Comparison of ENCODE assay signal across 7 cellular contexts in genomic region chr19:42267644-42268141, GRCh38. TPM values are rescaled to one million over a fixed set of nuclear protein-coding genes. Genes with fewer than 3 reads are reported as not detected.
DNase-seq lines count a peak whose midpoint lies in the region; ATAC-seq, FAIRE-seq and TF ChIP-seq lines count a peak whose summit lies in the region.
"Had no signal": no experiment of that assay in that cellular context is flagged by ENCODE, and none has a peak within 500 bp of the region (broad histone marks: within the 10 kb centered on the region; RNA-seq: fewer than 3 reads in every experiment).

No MANE protein-coding gene starts in this region.

- POLR2A ChIA-PET in K562 (lab: Yijun Ruan, JAX) = interaction anchor here (1.0 to 1.1 kb wide), 2 partner anchors 11 to 25 kb away, joined by 3 to 4 read pairs; no protein-coding TSS in a partner anchor
- POLR2A ChIA-PET in naive thymus-derived CD4-positive, alpha-beta T cell (lab: Charles Lee) = interaction anchor here (0.6 to 1.4 kb wide), 4 partner anchors 9 to 23 kb away, joined by 4 to 9 read pairs (median 6); no protein-coding TSS in a partner anchor

- H3K36me3 ChIP-seq in K562 (ENCODE audit: control insufficient read depth, insufficient read depth, low read length) = peaks cover 17% of the 10 kb centered on the region; the same call in 2 of the 3 replicates
- peaks cover 0 to 8% (median 0%) of the 10 kb centered on the region in 3 experiments for H3K36me3 ChIP-seq in naive thymus-derived CD4-positive, alpha-beta T cell (ENCODE audit: control insufficient read depth in 2 of 3, insufficient read depth in 3 of 3, low read length in 3 of 3)

- FAIRE-seq in K562 (lab: Jason Lieb, UNC) = peak; percentile 40

- H3K27me3 Mint-ChIP-seq in naive thymus-derived CD4-positive, alpha-beta T cell = no peaks in the 10 kb centered on the region
- no peaks in the 10 kb centered on the region for H3K27me3 Mint-ChIP-seq in natural killer cell treated with Interleukin-12 subunit alpha and Interleukin-12 subunit beta and Interleukin-15 and Interleukin-18, amount 100 ng/mL, for 72 hours
- H3K27me3 Mint-ChIP-seq: activated naive CD8-positive, alpha-beta T cell treated with anti-CD3 and anti-CD28 coated beads, Interleukin-2, amount 10 ng/mL, durations not matched to agents 7 days and 5 days had no signal

- BruUV-seq in K562 (replicated peaks; lab: Mats Ljungman, UMichigan) = TSS peak; percentile 96

- no peaks in the 10 kb centered on the region for H4K20me1 ChIP-seq in K562 (replicated peaks; ENCODE audit: control insufficient read depth, insufficient read depth, low read length)

- TF ChIP-seq RAD21 in K562 (CRISPR knock-in tag; conservative IDR thresholded peaks at IDR 0.05 in 1 of 2, IDR thresholded peaks at IDR 0.05 in 1 of 2) = no peak

- peak; percentile 22 for DNase-seq in ELR (ENCODE audit: low read depth)
- DNase-seq in K562 (ENCODE audit: extremely low read depth in 1 of 4, low spot score in 3 of 4) = no peak
- DNase-seq in naive thymus-derived CD4-positive, alpha-beta T cell = no peak
- no peak for DNase-seq in natural killer cell treated with Interleukin-12 subunit alpha and Interleukin-12 subunit beta and Interleukin-15 and Interleukin-18, amount 100 ng/mL, for 72 hours (ENCODE audit: low spot score)

- no peak for ATAC-seq in K562
- ATAC-seq in naive thymus-derived CD4-positive, alpha-beta T cell = no peak
- no peak for ATAC-seq in natural killer cell treated with Interleukin-12 subunit alpha and Interleukin-12 subunit beta and Interleukin-15 and Interleukin-18, amount 100 ng/mL, for 72 hours
- no peak for ATAC-seq in HG03342 (IDR thresholded peaks at IDR 0.05; ENCODE audit: unreplicated experiment)
- no peak for ATAC-seq in GM19023 (IDR thresholded peaks at IDR 0.05; ENCODE audit: unreplicated experiment)

- H3K27me3 ChIP-seq in K562 (ENCODE audit: control insufficient read depth in 2 of 2, insufficient read depth in 2 of 2, low read length in 2 of 2) = no peaks in the 10 kb centered on the region
- H3K27me3 ChIP-seq in naive thymus-derived CD4-positive, alpha-beta T cell (ENCODE audit: control insufficient read depth in 2 of 2, insufficient read depth in 2 of 2, low read length in 2 of 2) = no peaks in the 10 kb centered on the region

- no peak overlapping the region for H3K4me3 Mint-ChIP-seq in naive thymus-derived CD4-positive, alpha-beta T cell
- H3K4me3 Mint-ChIP-seq in natural killer cell treated with Interleukin-12 subunit alpha and Interleukin-12 subunit beta and Interleukin-15 and Interleukin-18, amount 100 ng/mL, for 72 hours = no peak overlapping the region
- H3K4me3 Mint-ChIP-seq: activated naive CD8-positive, alpha-beta T cell treated with anti-CD3 and anti-CD28 coated beads, Interleukin-2, amount 10 ng/mL, durations not matched to agents 7 days and 5 days had no signal

- peak overlapping the region; percentile 96 for H3K4me2 ChIP-seq in K562 (ENCODE audit: insufficient read depth, low read length)

- H3K27ac Mint-ChIP-seq in naive thymus-derived CD4-positive, alpha-beta T cell = no peak overlapping the region
- H3K27ac Mint-ChIP-seq in natural killer cell treated with Interleukin-12 subunit alpha and Interleukin-12 subunit beta and Interleukin-15 and Interleukin-18, amount 100 ng/mL, for 72 hours = no peak overlapping the region
- H3K27ac Mint-ChIP-seq: activated naive CD8-positive, alpha-beta T cell treated with anti-CD3 and anti-CD28 coated beads, Interleukin-2, amount 10 ng/mL, durations not matched to agents 7 days and 5 days had no signal

- H3K27ac ChIP-seq in K562 (ENCODE audit: extremely low read depth, low read depth, low read length) = peak overlapping the region; percentile 90
- H3K27ac ChIP-seq in naive thymus-derived CD4-positive, alpha-beta T cell (ENCODE audit: low read depth, low read length) = peak overlapping the region; percentile 95

- H3K79me2 ChIP-seq in K562 (ENCODE audit: control insufficient read depth, insufficient read depth, low read length) = peaks cover 24% of the 10 kb centered on the region

- no peak for TF ChIP-seq CTCF in K562 (IDR thresholded peaks at IDR 0.05 in 2 of 3, conservative IDR thresholded peaks at IDR 0.05 in 1 of 3; ENCODE audit: insufficient read depth in 2 of 3, low read depth in 1 of 3, low read length in 3 of 3)

- intact Hi-C loops in K562 (cut with micrococcal nuclease) = loop anchor here (2.0 kb wide), 1 partner anchor 13 kb away; the partner anchor contains the start of gene ERF
- intact Hi-C loops in naive thymus-derived CD4-positive, alpha-beta T cell (cut with micrococcal nuclease) = loop anchor here (1.0 to 5.0 kb wide), 13 partner anchors 12 to 1823 kb away; partner anchors contain the start of genes ERF (in 2 of the 2), PAFAH1B3 (in 2 of the 2), PRR19 (in 2 of the 2) and DEDD2 (in 1 of the 2)

- H3K36me3 Mint-ChIP-seq in naive thymus-derived CD4-positive, alpha-beta T cell = peaks cover 0 to 8% (median 0%) of the 10 kb centered on the region in 5 donors
- H3K36me3 Mint-ChIP-seq in natural killer cell treated with Interleukin-12 subunit alpha and Interleukin-12 subunit beta and Interleukin-15 and Interleukin-18, amount 100 ng/mL, for 72 hours = no peaks in the 10 kb centered on the region

- H3K9me3 Mint-ChIP-seq in naive thymus-derived CD4-positive, alpha-beta T cell = no peaks in the 10 kb centered on the region
- H3K9me3 Mint-ChIP-seq in natural killer cell treated with Interleukin-12 subunit alpha and Interleukin-12 subunit beta and Interleukin-15 and Interleukin-18, amount 100 ng/mL, for 72 hours = no peaks in the 10 kb centered on the region
- H3K9me3 Mint-ChIP-seq: activated naive CD8-positive, alpha-beta T cell treated with anti-CD3 and anti-CD28 coated beads, Interleukin-2, amount 10 ng/mL, durations not matched to agents 7 days and 5 days had no signal

- WGBS in K562 (ENCODE audit: insufficient coverage, low coverage, missing lambda C conversion rate) = 21% methylated on average over 13 of the region's 13 CpGs

- in situ Hi-C loops in K562 (cut with MboI) = no loop called here

- H3K9me3 ChIP-seq in K562 (replicated peaks; ENCODE audit: control insufficient read depth, insufficient read depth, low read depth, low read length) = no peaks in the 10 kb centered on the region
- H3K9me3 ChIP-seq in naive thymus-derived CD4-positive, alpha-beta T cell (ENCODE audit: control insufficient read depth in 2 of 3, low read length in 3 of 3) = no peaks in the 10 kb centered on the region

- peaks cover 8 to 30% (median 23%) of the 10 kb centered on the region in 7 donors for H3K4me1 Mint-ChIP-seq in naive thymus-derived CD4-positive, alpha-beta T cell
- H3K4me1 Mint-ChIP-seq in natural killer cell treated with Interleukin-12 subunit alpha and Interleukin-12 subunit beta and Interleukin-15 and Interleukin-18, amount 100 ng/mL, for 72 hours (ENCODE audit: low read depth in 2 of 2) = peaks cover 0 to 31% of the 10 kb centered on the region in 2 donors

- H2AFZ ChIP-seq in K562 (ENCODE audit: low read depth, low read length) = peak overlapping the region; percentile 95

- peak overlapping the region; percentile 54 for H3K4me3 ChIP-seq in K562
- H3K4me3 ChIP-seq in naive thymus-derived CD4-positive, alpha-beta T cell (ENCODE audit: low read length) = peak overlapping the region; percentile 85

- no peak for TF ChIP-seq POLR2A in K562 (conservative IDR thresholded peaks at IDR 0.05)

- peaks cover 17 to 42% of the 10 kb centered on the region in 2 experiments for H3K4me1 ChIP-seq in K562 (replicated peaks in 1 of 2; ENCODE audit: control insufficient read depth in 2 of 2, insufficient read depth in 2 of 2, low read length in 2 of 2)
- H3K4me1 ChIP-seq in naive thymus-derived CD4-positive, alpha-beta T cell (ENCODE audit: control insufficient read depth in 2 of 2, insufficient read depth in 2 of 2, low read length in 2 of 2) = peaks cover 23 to 29% of the 10 kb centered on the region in 2 donors

- peak overlapping the region; percentile 90 to 98 for H3K9ac ChIP-seq in K562 (ENCODE audit: insufficient read depth in 1 of 2, low read depth in 2 of 2, low read length in 2 of 2)

- no peaks in the 10 kb centered on the region for H3K9me1 ChIP-seq in K562 (ENCODE audit: control insufficient read depth, insufficient read depth, low read length)

- CTCF ChIA-PET in K562 (lab: Yijun Ruan, JAX; ENCODE audit: low intra/inter-chr PET ratio) = no interaction called here
- CTCF ChIA-PET in naive thymus-derived CD4-positive, alpha-beta T cell (lab: Charles Lee) = interaction anchor here (0.6 kb wide), 1 partner anchor 156 kb away, joined by 3 read pairs; no protein-coding TSS in a partner anchor

- TF ChIP-seq EP300 in K562 (IDR thresholded peaks at IDR 0.05; ENCODE audit: low read length) = no peak

RNA-seq across cellular contexts. Expression of gene CIC, which starts 1.4 kb away (rescaled TPM):
- 24.1 and 86.8 TPM in 2 replicates for total RNA-seq in K562 (2011; cell fraction: chromatin; rRNA removed; ENCODE audit: low replicate concordance)
- total RNA-seq in K562 (2011; cell fraction: nucleolus; rRNA removed) = 64.6 and 65.9 TPM in 2 replicates
- 39.3 and 41.3 TPM in 2 replicates for total RNA-seq in K562 (2011; cell fraction: nucleoplasm; rRNA removed)
- 13.6 and 13.7 TPM in 2 replicates for total RNA-seq in K562 (2014; rRNA removed)
- total RNA-seq in K562 (2014; rRNA removed; fragmentation: Illumina TruSeq; extraction: Trizol) = 1.5 and 2.2 TPM in 2 replicates
- total RNA-seq in K562 (2015; rRNA removed; fragmentation: Illumina TruSeq; extraction: Trizol) = 8.6 and 8.7 TPM in 2 replicates
- total RNA-seq in K562 (2021) = 37.6 and 44.7 TPM in 2 replicates
- polyA plus RNA-seq in K562 (2011; rRNA removed) = 3.0 and 5.8 TPM in 2 replicates
- 4.3 and 10.0 TPM in 2 replicates for polyA plus RNA-seq in K562 (2011; cell fraction: cytosol; rRNA removed)
- polyA plus RNA-seq in K562 (2011; cell fraction: nucleus; rRNA removed) = 37.3 and 64.7 TPM in 2 replicates
- polyA plus RNA-seq in K562 (2012) = 24.4 and 27.9 TPM in 2 replicates
- polyA plus RNA-seq in K562 (2014; fragmentation: Illumina TruSeq; extraction: Trizol) = 12.0 and 21.5 TPM in 2 replicates
- under 1 TPM; 0.07 to 0.13 TPM for polyA plus RNA-seq in K562 (2014; fragmentation: Nextera tagmentation; extraction: Ambion mirVana)
- polyA plus RNA-seq in K562 (2014; rRNA removed) = 18.9 and 19.9 TPM in 2 replicates
- polyA minus RNA-seq in K562 (2011; rRNA and poly(A)+ RNA removed) = 1.8 and 2.4 TPM in 2 replicates
- 12.8 and 21.3 TPM in 2 replicates for polyA minus RNA-seq in K562 (2011; cell fraction: cytosol; rRNA and poly(A)+ RNA removed)
- polyA minus RNA-seq in K562 (2011; cell fraction: nucleus; rRNA and poly(A)+ RNA removed) = 14.4 and 16.6 TPM in 2 replicates
- 100 to 1,000 TPM in 3 of 5 experiments, 10 to 100 TPM in 2; 90.4 to 134 (median 102) TPM for total RNA-seq in naive thymus-derived CD4-positive, alpha-beta T cell
- polyA plus RNA-seq in naive thymus-derived CD4-positive, alpha-beta T cell = 1 to 10 TPM; 1.5 to 2.6 TPM
- 100 to 1,000 TPM; 110 to 115 TPM for total RNA-seq in natural killer cell treated with Interleukin-12 subunit alpha and Interleukin-12 subunit beta and Interleukin-15 and Interleukin-18, amount 100 ng/mL, for 72 hours

RNA-seq across cellular contexts. Expression of gene ERF, which starts 12.8 kb away (rescaled TPM):
- 105 and 266 TPM in 2 replicates for total RNA-seq in K562 (2011; cell fraction: chromatin; rRNA removed; ENCODE audit: low replicate concordance)
- total RNA-seq in K562 (2011; cell fraction: nucleolus; rRNA removed) = 150 and 152 TPM in 2 replicates
- 89.4 and 93.6 TPM in 2 replicates for total RNA-seq in K562 (2011; cell fraction: nucleoplasm; rRNA removed)
- total RNA-seq in K562 (2014; rRNA removed) (27.1 and 29.8 TPM in 2 replicates), K562 (2014; rRNA removed; fragmentation: Illumina TruSeq; extraction: Trizol) (19.0 and 20.0 TPM in 2 replicates), K562 (2015; rRNA removed; fragmentation: Illumina TruSeq; extraction: Trizol) (26.5 and 30.0 TPM in 2 replicates), K562 (2021) (72.7 and 75.4 TPM in 2 replicates)
- polyA plus RNA-seq in K562 (2011; rRNA removed) (27.0 and 41.5 TPM in 2 replicates), K562 (2014; fragmentation: Illumina TruSeq; extraction: Trizol) (28.9 and 45.7 TPM in 2 replicates), K562 (2014; fragmentation: Nextera tagmentation; extraction: Ambion mirVana) (under 1 TPM; 0.03 to 0.13 TPM), K562 (2014; rRNA removed) (54.9 and 62.2 TPM in 2 replicates)
- polyA plus RNA-seq in K562 (2011; cell fraction: cytosol; rRNA removed) = 33.1 and 53.6 TPM in 2 replicates
- polyA plus RNA-seq in K562 (2011; cell fraction: nucleus; rRNA removed) = 142 and 197 TPM in 2 replicates
- polyA plus RNA-seq in K562 (2012) = 34.3 and 44.0 TPM in 2 replicates
- polyA minus RNA-seq in K562 (2011; rRNA and poly(A)+ RNA removed) = 16.2 and 21.5 TPM in 2 replicates
- 31.7 and 33.0 TPM in 2 replicates for polyA minus RNA-seq in K562 (2011; cell fraction: cytosol; rRNA and poly(A)+ RNA removed)
- 30.3 and 43.7 TPM in 2 replicates for polyA minus RNA-seq in K562 (2011; cell fraction: nucleus; rRNA and poly(A)+ RNA removed)
- total RNA-seq in naive thymus-derived CD4-positive, alpha-beta T cell = 100 to 1,000 TPM in 1 of 5 experiments, 10 to 100 TPM in 4; 42.5 to 105 (median 51.8) TPM
- 10 to 100 TPM in 1 of 2 donors, 1 to 10 TPM in 1; 2.8 to 10.8 TPM for polyA plus RNA-seq in naive thymus-derived CD4-positive, alpha-beta T cell
- total RNA-seq in natural killer cell treated with Interleukin-12 subunit alpha and Interleukin-12 subunit beta and Interleukin-15 and Interleukin-18, amount 100 ng/mL, for 72 hours = 10 to 100 TPM; 29.5 to 47.8 TPM

RNA-seq across cellular contexts. Expression of gene GSK3A, which starts 25.3 kb away (rescaled TPM):
- 22.4 and 48.7 TPM in 2 replicates for total RNA-seq in K562 (2011; cell fraction: chromatin; rRNA removed; ENCODE audit: low replicate concordance)
- total RNA-seq in K562 (2011; cell fraction: nucleolus; rRNA removed) = 25.8 and 28.0 TPM in 2 replicates
- 24.6 and 32.8 TPM in 2 replicates for total RNA-seq in K562 (2011; cell fraction: nucleoplasm; rRNA removed)
- total RNA-seq in K562 (2014; rRNA removed) = 22.7 and 25.2 TPM in 2 replicates
- total RNA-seq in K562 (2014; rRNA removed; fragmentation: Illumina TruSeq; extraction: Trizol) = 16.6 and 21.4 TPM in 2 replicates
- 31.4 and 33.3 TPM in 2 replicates for total RNA-seq in K562 (2015; rRNA removed; fragmentation: Illumina TruSeq; extraction: Trizol)
- 54.9 and 56.0 TPM in 2 replicates for total RNA-seq in K562 (2021)
- polyA plus RNA-seq in K562 (2011; rRNA removed) = 49.3 and 61.9 TPM in 2 replicates
- 72.0 and 94.0 TPM in 2 replicates for polyA plus RNA-seq in K562 (2011; cell fraction: cytosol; rRNA removed)
- polyA plus RNA-seq in K562 (2011; cell fraction: nucleus; rRNA removed) = 46.6 and 64.9 TPM in 2 replicates
- 48.3 and 56.6 TPM in 2 replicates for polyA plus RNA-seq in K562 (2012)
- polyA plus RNA-seq in K562 (2014; fragmentation: Illumina TruSeq; extraction: Trizol) = 90.0 and 90.7 TPM in 2 replicates
- polyA plus RNA-seq in K562 (2014; fragmentation: Nextera tagmentation; extraction: Ambion mirVana) = under 1 TPM; 0.62 to 0.89 TPM
- polyA plus RNA-seq in K562 (2014; rRNA removed) = 54.2 and 55.4 TPM in 2 replicates
- 18.3 and 32.8 TPM in 2 replicates for polyA minus RNA-seq in K562 (2011; rRNA and poly(A)+ RNA removed)
- 31.4 and 33.4 TPM in 2 replicates for polyA minus RNA-seq in K562 (2011; cell fraction: cytosol; rRNA and poly(A)+ RNA removed)
- polyA minus RNA-seq in K562 (2011; cell fraction: nucleus; rRNA and poly(A)+ RNA removed) = 7.9 and 9.6 TPM in 2 replicates
- total RNA-seq in naive thymus-derived CD4-positive, alpha-beta T cell = 10 to 100 TPM; 19.6 to 52.0 (median 33.0) TPM
- polyA plus RNA-seq in naive thymus-derived CD4-positive, alpha-beta T cell = 10 to 100 TPM; 11.4 to 19.6 TPM
- 10 to 100 TPM; 51.1 to 52.8 TPM for total RNA-seq in natural killer cell treated with Interleukin-12 subunit alpha and Interleukin-12 subunit beta and Interleukin-15 and Interleukin-18, amount 100 ng/mL, for 72 hours

RNA-seq across cellular contexts. Expression of gene PRR19, which starts 34.2 kb away (rescaled TPM):
- total RNA-seq in K562 (2011; cell fraction: chromatin; rRNA removed; ENCODE audit: low replicate concordance) = 0.30 and 0.67 TPM in 2 replicates
- 0.39 and 0.83 TPM in 2 replicates for total RNA-seq in K562 (2011; cell fraction: nucleolus; rRNA removed)
- 0.76 and 0.81 TPM in 2 replicates for total RNA-seq in K562 (2011; cell fraction: nucleoplasm; rRNA removed)
- 0.54 and 1.1 TPM in 2 replicates for total RNA-seq in K562 (2014; rRNA removed)
- total RNA-seq in K562 (2014; rRNA removed; fragmentation: Illumina TruSeq; extraction: Trizol) = 0.11 and 0.32 TPM in 2 replicates
- 0.94 and 1.1 TPM in 2 replicates for total RNA-seq in K562 (2015; rRNA removed; fragmentation: Illumina TruSeq; extraction: Trizol)
- total RNA-seq in K562 (2021) = 1.6 and 1.8 TPM in 2 replicates
- polyA plus RNA-seq in K562 (2011; rRNA removed) = 0.24 and 0.34 TPM in 2 replicates
- 0.41 and 2.0 TPM in 2 replicates for polyA plus RNA-seq in K562 (2011; cell fraction: cytosol; rRNA removed)
- 0.21 and 0.77 TPM in 2 replicates for polyA plus RNA-seq in K562 (2011; cell fraction: nucleus; rRNA removed)
- 1.4 and 1.7 TPM in 2 replicates for polyA plus RNA-seq in K562 (2012)
- polyA plus RNA-seq in K562 (2014; fragmentation: Illumina TruSeq; extraction: Trizol) = 1.0 and 1.9 TPM in 2 replicates
- polyA plus RNA-seq in K562 (2014; fragmentation: Nextera tagmentation; extraction: Ambion mirVana) = under 1 TPM; 0.10 to 0.18 TPM
- polyA plus RNA-seq in K562 (2014; rRNA removed) = 0.73 and 1.6 TPM in 2 replicates
- 0.15 and 0.32 TPM in 2 replicates for polyA minus RNA-seq in K562 (2011; rRNA and poly(A)+ RNA removed)
- 1.2 TPM in 1 of 2 replicates, not detected in the other for polyA minus RNA-seq in K562 (2011; cell fraction: cytosol; rRNA and poly(A)+ RNA removed)
- polyA minus RNA-seq in K562 (2011; cell fraction: nucleus; rRNA and poly(A)+ RNA removed) = 0.40 TPM in 1 of 2 replicates, not detected in the other
- total RNA-seq in naive thymus-derived CD4-positive, alpha-beta T cell = under 1 TPM in 4 of 5 experiments, not detected in 1; 0.32 to 0.68 (median 0.38) TPM
- polyA plus RNA-seq in naive thymus-derived CD4-positive, alpha-beta T cell = under 1 TPM; 0.48 to 0.61 TPM
- total RNA-seq in natural killer cell treated with Interleukin-12 subunit alpha and Interleukin-12 subunit beta and Interleukin-15 and Interleukin-18, amount 100 ng/mL, for 72 hours = 1 to 10 TPM in 1 of 2 donors, under 1 TPM in 1; 0.64 to 1.0 TPM

RNA-seq across cellular contexts. Expression of gene PAFAH1B3, which starts 34.7 kb away (rescaled TPM):
- 3.9 and 24.8 TPM in 2 replicates for total RNA-seq in K562 (2011; cell fraction: chromatin; rRNA removed; ENCODE audit: low replicate concordance)
- 45.0 and 47.0 TPM in 2 replicates for total RNA-seq in K562 (2011; cell fraction: nucleolus; rRNA removed)
- 16.6 and 17.6 TPM in 2 replicates for total RNA-seq in K562 (2011; cell fraction: nucleoplasm; rRNA removed)
- total RNA-seq in K562 (2014; rRNA removed) = 114 and 146 TPM in 2 replicates
- total RNA-seq in K562 (2014; rRNA removed; fragmentation: Illumina TruSeq; extraction: Trizol) = 28.7 and 48.0 TPM in 2 replicates
- 78.9 and 81.0 TPM in 2 replicates for total RNA-seq in K562 (2015; rRNA removed; fragmentation: Illumina TruSeq; extraction: Trizol)
- 130 and 138 TPM in 2 replicates for total RNA-seq in K562 (2021)
- polyA plus RNA-seq in K562 (2011; rRNA removed) = 27.5 and 40.8 TPM in 2 replicates
- polyA plus RNA-seq in K562 (2011; cell fraction: cytosol; rRNA removed) = 71.5 and 165 TPM in 2 replicates
- 47.4 and 73.9 TPM in 2 replicates for polyA plus RNA-seq in K562 (2011; cell fraction: nucleus; rRNA removed)
- polyA plus RNA-seq in K562 (2012) = 83.4 and 102 TPM in 2 replicates
- 96.7 and 113 TPM in 2 replicates for polyA plus RNA-seq in K562 (2014; fragmentation: Illumina TruSeq; extraction: Trizol)
- polyA plus RNA-seq in K562 (2014; fragmentation: Nextera tagmentation; extraction: Ambion mirVana) = 10 to 100 TPM; 10.5 to 23.5 TPM
- polyA plus RNA-seq in K562 (2014; rRNA removed) = 79.6 and 80.6 TPM in 2 replicates
- 20.7 and 34.8 TPM in 2 replicates for polyA minus RNA-seq in K562 (2011; rRNA and poly(A)+ RNA removed)
- 70.3 and 71.1 TPM in 2 replicates for polyA minus RNA-seq in K562 (2011; cell fraction: cytosol; rRNA and poly(A)+ RNA removed)
- polyA minus RNA-seq in K562 (2011; cell fraction: nucleus; rRNA and poly(A)+ RNA removed) = 16.8 and 18.9 TPM in 2 replicates
- total RNA-seq in naive thymus-derived CD4-positive, alpha-beta T cell = 10 to 100 TPM; 11.7 to 36.9 (median 16.9) TPM
- polyA plus RNA-seq in naive thymus-derived CD4-positive, alpha-beta T cell = 10 to 100 TPM; 52.6 to 73.4 TPM
- 10 to 100 TPM; 16.9 to 40.2 TPM for total RNA-seq in natural killer cell treated with Interleukin-12 subunit alpha and Interleukin-12 subunit beta and Interleukin-15 and Interleukin-18, amount 100 ng/mL, for 72 hours
